1 cellular context compared by ENCODE assay signal in the genomic region with DNA sequence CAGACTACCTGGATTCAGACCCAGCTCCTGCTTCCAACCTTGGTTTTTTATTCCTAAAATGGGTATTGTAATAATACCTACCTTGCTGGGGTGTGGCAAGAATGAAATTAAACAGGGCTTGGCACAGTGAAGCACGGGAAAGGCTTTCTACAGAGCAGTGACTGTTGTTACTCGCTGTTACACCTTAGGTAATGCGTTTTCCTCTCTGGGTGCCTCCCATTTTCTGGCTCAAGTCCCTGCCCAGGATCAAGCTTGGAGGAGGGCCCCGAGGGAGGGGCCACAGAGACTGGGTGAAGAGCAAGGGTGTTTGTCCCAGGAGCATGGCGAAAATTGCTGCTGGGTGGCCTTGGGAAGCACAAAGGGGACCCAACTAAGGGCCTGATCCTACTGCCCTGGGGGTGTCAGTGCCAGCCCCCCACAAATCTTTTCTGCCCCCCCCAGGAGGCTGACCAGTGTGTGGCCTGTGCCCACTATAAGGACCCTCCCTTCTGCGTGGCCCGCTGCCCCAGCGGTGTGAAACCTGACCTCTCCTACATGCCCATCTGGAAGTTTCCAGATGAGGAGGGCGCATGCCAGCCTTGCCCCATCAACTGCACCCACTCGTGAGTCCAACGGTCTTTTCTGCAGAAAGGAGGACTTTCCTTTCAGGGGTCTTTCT.
TF ChIP-seq lines count a peak whose summit lies in the region.

No MANE protein-coding gene starts in this region.

TF ChIP-seq in HepG2, 621 proteins besides CTCF, POLR2A, EP300 and RAD21:
- TF ChIP-seq HNRNPL (IDR thresholded peaks at IDR 0.05; ENCODE audit: low read depth, low read length) (peak; percentile 55; the same call in 1 of the 2 replicates), MATR3 (CRISPR knock-in tag; IDR thresholded peaks at IDR 0.05) (no peak)
